ENCODE assay signal across 8 cellular contexts in the genomic region with DNA sequence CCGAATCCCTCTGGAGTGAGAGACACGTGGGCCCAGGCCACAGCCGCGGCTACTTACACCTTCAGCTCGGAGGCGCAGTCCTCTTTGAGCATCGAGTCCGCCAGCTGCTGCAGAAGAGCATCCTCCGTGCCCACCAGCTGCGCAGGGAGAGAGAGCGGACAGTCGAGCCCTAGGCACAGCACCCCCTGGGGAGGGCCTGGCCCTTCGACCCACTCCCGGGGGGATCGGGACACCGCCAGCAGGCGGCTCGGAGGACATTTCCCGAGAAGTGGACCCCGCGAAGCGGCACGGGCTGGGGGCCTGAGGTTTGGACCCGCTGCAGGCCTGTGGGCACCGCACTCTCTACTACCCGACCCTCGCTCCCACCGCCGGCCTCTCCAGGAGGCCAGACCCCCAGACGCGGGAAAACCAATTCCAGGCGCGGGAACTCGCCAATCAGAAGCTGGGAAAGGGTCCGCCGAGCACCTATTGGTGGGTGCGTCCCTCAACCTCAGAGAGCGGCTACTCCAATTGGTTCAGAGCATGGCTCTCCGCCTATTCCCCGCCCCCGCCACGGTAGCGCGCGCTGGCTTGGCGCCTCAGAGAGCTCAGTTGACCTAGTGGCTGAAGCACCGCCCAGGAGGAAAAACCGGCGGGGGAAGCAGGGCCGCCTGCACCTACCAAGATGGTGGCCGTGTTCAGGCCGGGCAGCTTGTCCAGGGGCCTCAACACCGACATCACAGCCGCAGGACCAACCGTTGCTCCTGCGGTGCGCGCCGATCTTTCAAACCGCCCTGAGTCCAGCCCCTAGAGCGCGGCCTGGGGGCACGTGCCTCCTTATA. TPM values are rescaled to one million over a fixed set of nuclear protein-coding genes. Genes with fewer than 3 reads are reported as not detected.
DNase-seq lines count a peak whose midpoint lies in the region; ATAC-seq and TF ChIP-seq lines count a peak whose summit lies in the region.

Gene CENPM, minus strand, starts transcription at position 793 of the 821 bp plus-strand sequence. Its CDS starts 76 bp downstream, at position 717.

- H3K27me3 Mint-ChIP-seq in GM23338 (ENCODE audit: insufficient read depth, low read depth, poor library complexity) (peaks cover 24% of the 10 kb centered on the region), naive B cell (peaks cover 0 to 6% (median 0%) of the 10 kb centered on the region in 3 donors)

- 0 out of 2 replicates have a peak, but pooled peaks cover 4% of the 10 kb centered on the region for H3K36me3 ChIP-seq in GM23338 (ENCODE audit: insufficient read depth)
- peaks cover 2% of the 10 kb centered on the region for H3K36me3 ChIP-seq in fibroblast of lung (ENCODE audit: control insufficient read depth, insufficient read depth, low read length)

- POLR2A ChIA-PET in RWPE1 (lab: Yijun Ruan, JAX; ENCODE audit: low non-redundant PET): interaction anchor here (0.6 kb wide), 2 partner anchors 77 to 961 kb away, joined by 3 read pairs; no protein-coding TSS in a partner anchor

- H3K9me3 ChIP-seq in fibroblast of lung (ENCODE audit: control insufficient read depth, insufficient read depth, low read depth, low read length): no peaks in the 10 kb centered on the region

- H3F3A ChIP-seq in GM23338 (replicated peaks; ENCODE audit: low read depth): peaks cover 24% of the 10 kb centered on the region

- H3K4me3 ChIP-seq in GM23338: peak within 1 kb of the TSS; percentile 55
- H3K4me3 ChIP-seq in fibroblast of lung (replicated peaks in 1 of 4; ENCODE audit: control extremely low read depth in 1 of 4, insufficient read depth in 1 of 4, low read depth in 3 of 4, low read length in 4 of 4): peak within 1 kb of the TSS; percentile 74 to 89 (median 84)

- H3K9me3 Mint-ChIP-seq in GM23338 (no peaks in the 10 kb centered on the region), naive B cell (no peaks in the 10 kb centered on the region)
- no peaks in the 10 kb centered on the region for H3K9me3 Mint-ChIP-seq in stimulated activated effector memory CD8-positive, alpha-beta T cell treated with anti-CD3 and anti-CD28 coated beads, Interleukin-12 subunit alpha, Interleukin-12 subunit beta, amount 100 ng/mL, for 72 hours

- H3K27ac ChIP-seq in GM23338 (ENCODE audit: low read depth) (no peak within 1 kb of the TSS; the same call in 1 of the 2 replicates), RWPE1 (peak within 1 kb of the TSS; percentile 88), fibroblast of lung (ENCODE audit: insufficient read depth, low read length) (peak within 1 kb of the TSS; percentile 75)

- H3K4me3 Mint-ChIP-seq in GM23338: peak within 1 kb of the TSS; percentile 82
- H3K4me3 Mint-ChIP-seq in naive B cell: peak within 1 kb of the TSS; percentile 87 to 96 (median 94)
- peak within 1 kb of the TSS; percentile 87 for H3K4me3 Mint-ChIP-seq in stimulated activated effector memory CD8-positive, alpha-beta T cell treated with anti-CD3 and anti-CD28 coated beads, Interleukin-12 subunit alpha, Interleukin-12 subunit beta, amount 100 ng/mL, for 72 hours

- 0 out of 2 replicates have a peak, but pooled peaks cover 3% of the 10 kb centered on the region for H3K27me3 ChIP-seq in GM23338 (ENCODE audit: insufficient read depth)
- H3K27me3 ChIP-seq in fibroblast of lung (ENCODE audit: control insufficient read depth, insufficient read depth, low read length): no peaks in the 10 kb centered on the region

- H2AFZ ChIP-seq in GM23338: peak within 1 kb of the TSS; percentile 92
- H2AFZ ChIP-seq in fibroblast of lung (ENCODE audit: low read length): peak within 1 kb of the TSS; percentile 92

- H3K4me2 ChIP-seq in GM23338 (peak within 1 kb of the TSS; percentile 90), fibroblast of lung (ENCODE audit: extremely low read depth, insufficient read depth, low read length) (peak within 1 kb of the TSS; percentile 91)

- H3K4me1 Mint-ChIP-seq in GM23338: peaks cover 29% of the 10 kb centered on the region
- peaks cover 32 to 42% (median 39%) of the 10 kb centered on the region in 3 donors for H3K4me1 Mint-ChIP-seq in naive B cell
- H3K4me1 Mint-ChIP-seq in stimulated activated effector memory CD8-positive, alpha-beta T cell treated with anti-CD3 and anti-CD28 coated beads, Interleukin-12 subunit alpha, Interleukin-12 subunit beta, amount 100 ng/mL, for 72 hours: peaks cover 41% of the 10 kb centered on the region

- peak; percentile 93 for ATAC-seq in GM23338
- ATAC-seq in naive B cell (ENCODE audit: low read depth in 2 of 2): peak; percentile 89 to 90
- peak; percentile 96 for ATAC-seq in stimulated activated effector memory CD8-positive, alpha-beta T cell treated with anti-CD3 and anti-CD28 coated beads, Interleukin-12 subunit alpha, Interleukin-12 subunit beta, amount 100 ng/mL, for 72 hours

- TF ChIP-seq CTCF in GM23338 (conservative IDR thresholded peaks at IDR 0.05; ENCODE audit: low read depth in 2 of 2): no peak; a peak in 1 of 4 replicates
- no peak for TF ChIP-seq CTCF in RWPE1 (conservative IDR thresholded peaks at IDR 0.05; ENCODE audit: low read depth)
- TF ChIP-seq CTCF in fibroblast of lung (conservative IDR thresholded peaks at IDR 0.05 in 1 of 2, IDR thresholded peaks at IDR 0.05 in 1 of 2; ENCODE audit: low read depth in 1 of 2, low read length in 2 of 2): peak; percentile 17 to 29

- peaks cover 32% of the 10 kb centered on the region for H3K4me1 ChIP-seq in GM23338 (ENCODE audit: insufficient read depth)
- H3K4me1 ChIP-seq in fibroblast of lung (ENCODE audit: control insufficient read depth, extremely low read depth, insufficient read depth, low read length): peaks cover 10% of the 10 kb centered on the region

- CTCF ChIA-PET in RWPE1 (lab: Yijun Ruan, JAX): interaction anchor here (1.0 kb wide), 1 partner anchor 21 kb away, joined by 3 read pairs; no protein-coding TSS in a partner anchor

- H3K27ac Mint-ChIP-seq in GM23338 (peak within 1 kb of the TSS; percentile 82; the same call in 1 of the 2 replicates), naive B cell (peak within 1 kb of the TSS; percentile 66 to 94 (median 76))
- H3K27ac Mint-ChIP-seq in stimulated activated effector memory CD8-positive, alpha-beta T cell treated with anti-CD3 and anti-CD28 coated beads, Interleukin-12 subunit alpha, Interleukin-12 subunit beta, amount 100 ng/mL, for 72 hours: peak within 1 kb of the TSS; percentile 86

- H4K20me1 ChIP-seq in GM23338 (replicated peaks; ENCODE audit: insufficient read depth) (peaks cover 23% of the 10 kb centered on the region), fibroblast of lung (ENCODE audit: control insufficient read depth, extremely low read depth, insufficient read depth, low read length) (no peaks in the 10 kb centered on the region)

- H3K9me2 ChIP-seq in GM23338 (ENCODE audit: insufficient read depth): no peaks in the 10 kb centered on the region

- H3K79me2 ChIP-seq in GM23338 (replicated peaks; ENCODE audit: insufficient read depth) (peaks cover 10% of the 10 kb centered on the region), fibroblast of lung (ENCODE audit: control insufficient read depth, insufficient read depth, low read length) (peaks cover 9% of the 10 kb centered on the region)

- DNase-seq in EL: peak; percentile 96
- peak; percentile 98 for DNase-seq in GM23338 (ENCODE audit: low spot score)
- DNase-seq in LHCN-M2 (ENCODE audit: low read depth): peak; percentile 94
- DNase-seq in RWPE1 (ENCODE audit: low spot score): peak; percentile 86
- peak; percentile 67 to 79 for DNase-seq in activated T-helper 1 cell treated with anti-CD3 and anti-CD28 coated beads, Interleukin-2, amount 50 U/mL, for 16 hours (ENCODE audit: low read depth in 1 of 2, low spot score in 1 of 2)
- peak; percentile 91 for DNase-seq in fibroblast of lung (ENCODE audit: low read depth in 2 of 2)
- peak; percentile 85 for DNase-seq in naive B cell
- peak; percentile 86 to 97 for DNase-seq in stimulated activated effector memory CD8-positive, alpha-beta T cell treated with anti-CD3 and anti-CD28 coated beads, Interleukin-12 subunit alpha, Interleukin-12 subunit beta, amount 100 ng/mL, for 72 hours (ENCODE audit: low spot score in 2 of 2)

- peaks cover 39% of the 10 kb centered on the region for H3K36me3 Mint-ChIP-seq in GM23338 (ENCODE audit: low read depth)
- no peaks in the 10 kb centered on the region for H3K36me3 Mint-ChIP-seq in naive B cell
- H3K36me3 Mint-ChIP-seq in stimulated activated effector memory CD8-positive, alpha-beta T cell treated with anti-CD3 and anti-CD28 coated beads, Interleukin-12 subunit alpha, Interleukin-12 subunit beta, amount 100 ng/mL, for 72 hours: peaks cover 55% of the 10 kb centered on the region

- H3K9ac ChIP-seq in fibroblast of lung (ENCODE audit: insufficient read depth, low read length): peak within 1 kb of the TSS; percentile 65

TF ChIP-seq in GM23338, 12 proteins besides CTCF, POLR2A, EP300 and RAD21 (continues in another document):
- no peak for TF ChIP-seq REST (IDR thresholded peaks at IDR 0.05; ENCODE audit: unreplicated experiment)

RNA-seq across cellular contexts. Expression of gene CENPM, which starts in this region (rescaled TPM):
- 40.0 and 61.6 TPM in 2 replicates for total RNA-seq in GM23338 (2014; rRNA removed; shearing (Covaris generic))
- polyA plus RNA-seq in GM23338 (2016; fragmentation: Nextera tagmentation; extraction: Ambion mirVana) (50.0 and 51.1 TPM in 2 replicates), fibroblast of lung (5.9 and 23.4 TPM in 2 replicates), naive B cell (ENCODE audit: low read depth in 6 of 6) (10 to 100 TPM; 41.2 to 70.9 (median 53.0) TPM)
- total RNA-seq in LHCN-M2 (2014; rRNA removed) (47.1 and 56.0 TPM in 2 replicates), fibroblast of lung (0.77 and 11.6 TPM in 2 replicates)
- polyA plus RNA-seq in LHCN-M2 (2012): 48.3 TPM
- 6.0 and 36.2 TPM in 2 replicates for polyA plus RNA-seq in fibroblast of lung (2012)
- 10.8 and 51.3 TPM in 2 replicates for polyA minus RNA-seq in fibroblast of lung (ENCODE audit: low replicate concordance)

Comparison
In these comparisons a context has a peak if more than half of its experiments do, and no peak if none do; other contexts are left out.
1. CTCF ChIP-seq: peak in fibroblast of lung (2 of 2); none in GM23338 (0 of 2) and RWPE1 (single experiment).
2. Peak in every context shown above with its lines, with median percentiles within 50 percentile points of each other: DNase-seq, ATAC-seq, H3K27ac Mint-ChIP-seq and H3K4me3 Mint-ChIP-seq.